In the genomic region with DNA sequence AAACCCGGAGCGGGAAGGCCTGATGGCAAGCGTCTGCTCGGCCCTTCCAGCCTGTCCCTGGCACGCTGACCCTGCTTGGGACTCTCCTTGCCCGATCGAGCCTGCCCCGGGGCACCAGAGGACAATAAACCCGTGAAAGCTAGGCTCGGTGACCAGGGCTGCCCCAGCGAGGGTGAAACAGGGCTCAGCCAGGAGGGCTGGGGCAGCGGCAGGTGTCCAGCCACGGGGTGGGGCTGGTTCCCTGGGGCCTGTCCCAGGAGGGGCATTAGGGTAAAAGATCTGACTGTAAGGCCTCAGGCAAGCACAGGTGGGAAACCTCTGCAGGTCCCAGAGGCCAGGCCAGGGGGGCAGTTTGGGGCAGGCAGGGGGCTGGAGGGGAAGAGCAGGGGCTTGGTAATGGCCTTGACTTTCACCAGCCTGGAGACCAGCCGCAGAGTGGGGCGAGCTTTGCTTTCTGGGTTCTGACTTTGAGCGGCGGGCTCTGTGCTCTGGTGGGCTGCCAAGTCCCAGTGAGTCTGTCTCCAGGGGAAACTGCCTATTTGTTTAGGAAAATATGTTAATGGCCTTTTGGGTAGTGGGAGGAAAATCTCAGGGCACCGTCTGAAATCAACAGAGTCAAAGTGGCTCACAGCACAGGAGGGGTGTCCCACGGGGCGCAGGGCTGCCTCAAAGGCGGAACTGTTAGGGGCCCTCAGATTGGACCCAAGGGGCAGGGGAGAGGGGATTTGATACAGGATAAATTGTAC, we compare ENCODE assay signal across 10 cellular contexts.
A peak's percentile ranks its signal among the peaks of the same experiment; 100 is the strongest.
DNase-seq lines count a peak whose midpoint lies in the region; ATAC-seq and TF ChIP-seq lines count a peak whose summit lies in the region.
"Had no signal": no experiment of that assay in that cellular context is flagged by ENCODE, and none has a peak within 500 bp of the region (broad histone marks: within the 10 kb centered on the region; RNA-seq: fewer than 3 reads in every experiment).

No MANE protein-coding gene starts in this region.

- DNase-seq in HCT116 (ENCODE audit: low read depth, low spot score) (no peak), NCI-H69 (lab: John Stamatoyannopoulos, UW) (peak; percentile 52), left ventricle myocardium superior (peak; percentile 71), middle frontal gyrus (ENCODE audit: extremely low spot score, low spot score) (no peak)
- DNase-seq in activated CD4-positive, alpha-beta T cell treated with anti-CD3 and anti-CD28 coated beads, Interleukin-2, amount 50 U/mL, for 48 hours: no peak
- DNase-seq: activated CD4-positive, CD25-positive, alpha-beta regulatory T cell; effector CD8-positive, alpha-beta T cell had no signal

- H3K4me1 ChIP-seq in HCT116 (ENCODE audit: control insufficient read depth in 1 of 2, insufficient read depth in 2 of 2, low read length in 2 of 2) (no peaks in the 10 kb centered on the region), rectal smooth muscle tissue (ENCODE audit: control insufficient read depth, insufficient read depth, low read length) (peaks cover 27% of the 10 kb centered on the region)

- H3K27ac ChIP-seq in HCT116 (ENCODE audit: low read depth, low read length) (no peak overlapping the region), rectal smooth muscle tissue (ENCODE audit: low read depth, low read length) (peak overlapping the region; percentile 80)

- H3K4me3 ChIP-seq in HCT116 (replicated peaks in 1 of 2; ENCODE audit: low read depth in 1 of 2, low read length in 2 of 2): no peak overlapping the region
- no peak overlapping the region for H3K4me3 ChIP-seq in rectal smooth muscle tissue (ENCODE audit: low read length)

- H3K79me2 ChIP-seq in HCT116 (ENCODE audit: insufficient read depth, low read length): no peaks in the 10 kb centered on the region

- H3K27me3 ChIP-seq in HCT116 (ENCODE audit: insufficient read depth, low read length) (no peaks in the 10 kb centered on the region), rectal smooth muscle tissue (ENCODE audit: control insufficient read depth, insufficient read depth, low read length) (no peaks in the 10 kb centered on the region)

- no peak for TF ChIP-seq CTCF in HCT116 (IDR thresholded peaks at IDR 0.05 in 2 of 3, conservative IDR thresholded peaks at IDR 0.05 in 1 of 3; ENCODE audit: borderline replicate concordance in 1 of 3, insufficient read depth in 1 of 3, low read depth in 2 of 3, low read length in 2 of 3)

- no peaks in the 10 kb centered on the region for H3K36me3 ChIP-seq in HCT116 (ENCODE audit: control insufficient read depth in 1 of 2, insufficient read depth in 2 of 2, low read length in 2 of 2)
- H3K36me3 ChIP-seq in rectal smooth muscle tissue (ENCODE audit: control insufficient read depth, insufficient read depth, low read length): no peaks in the 10 kb centered on the region

- no peaks in the 10 kb centered on the region for H4K20me1 ChIP-seq in HCT116 (ENCODE audit: insufficient read depth)

- intact Hi-C loops in HCT116 (cut with micrococcal nuclease) (no loop called here), left ventricle myocardium superior (cut with micrococcal nuclease) (loop anchor here (10.0 kb wide), 1 partner anchor 45 kb away; no protein-coding TSS in a partner anchor)

- no peak for ATAC-seq in HCT116
- peak; percentile 17 for ATAC-seq in left ventricle myocardium superior
- no peak for ATAC-seq in GM18511 (IDR thresholded peaks at IDR 0.05; ENCODE audit: unreplicated experiment)
- ATAC-seq in SK-N-SH treated with all-trans-retinoic acid at 6 μM for 48 hours: no peak; the same call in 2 of the 3 replicates

- no peaks in the 10 kb centered on the region for H3K9me2 ChIP-seq in HCT116 (ENCODE audit: insufficient read depth)

- RAD21 ChIA-PET in HCT116 (lab: Charles Lee; ENCODE audit: low non-redundant PET in 1 of 2, low total read pairs in 2 of 2, uncharacterized antibody in 2 of 2, unreplicated experiment in 2 of 2): no interaction called here

- H3K9me3 ChIP-seq in HCT116 (ENCODE audit: control insufficient read depth in 1 of 2, insufficient read depth in 1 of 2, low read depth in 1 of 2, low read length in 2 of 2): no peaks in the 10 kb centered on the region

- no peak overlapping the region for H3K9ac ChIP-seq in HCT116 (ENCODE audit: low read length)
- no peak overlapping the region for H3K9ac ChIP-seq in rectal smooth muscle tissue (ENCODE audit: low read length)

- CTCF ChIA-PET in HCT116 (lab: Charles Lee): no interaction called here

- no peak overlapping the region for H2AFZ ChIP-seq in HCT116 (ENCODE audit: low read depth, low read length, poor library complexity, severe bottlenecking)

- POLR2A ChIA-PET in HCT116 (lab: Charles Lee): no interaction called here

- no peak overlapping the region for H3K4me2 ChIP-seq in HCT116 (ENCODE audit: low read length)

- no TSS peak for BruUV-seq in HCT116 (replicated peaks; lab: Mats Ljungman, UMichigan)

- TF ChIP-seq POLR2A in HCT116 (IDR thresholded peaks at IDR 0.05; ENCODE audit: borderline replicate concordance, extremely low read depth, insufficient read depth, insufficient read length): no peak

- TF ChIP-seq RAD21 in HCT116 (IDR thresholded peaks at IDR 0.05; ENCODE audit: low read depth): 0 out of 2 replicates have a peak, but pooled peaks have one; percentile 5

TF ChIP-seq in HCT116, 20 proteins besides CTCF, POLR2A, EP300 and RAD21:
- TF ChIP-seq CEBPB (IDR thresholded peaks at IDR 0.05; ENCODE audit: low read depth) (no peak), JUND (IDR thresholded peaks at IDR 0.05) (no peak), FOSL1 (IDR thresholded peaks at IDR 0.05; ENCODE audit: low read depth) (no peak), YY1 (IDR thresholded peaks at IDR 0.05; ENCODE audit: extremely low read depth, insufficient replicate concordance, low read depth, low read length) (no peak)

TF ChIP-seq in SK-N-SH treated with all-trans-retinoic acid at 6 μM for 48 hours, 23 proteins besides CTCF, POLR2A, EP300 and RAD21:
- TF ChIP-seq ARNTL (CRISPR knock-in tag; IDR thresholded peaks at IDR 0.05; ENCODE audit: borderline replicate concordance, low read depth) (no peak), ZNF565 (CRISPR knock-in tag; conservative IDR thresholded peaks at IDR 0.05; ENCODE audit: low read depth) (no peak), RARB (CRISPR knock-in tag; IDR thresholded peaks at IDR 0.05) (no peak), ZFP30 (CRISPR knock-in tag; IDR thresholded peaks at IDR 0.05) (no peak), ZNF8 (CRISPR knock-in tag; IDR thresholded peaks at IDR 0.05) (no peak), SNAI2 (CRISPR knock-in tag; IDR thresholded peaks at IDR 0.05) (no peak), TCF4 (CRISPR knock-in tag; IDR thresholded peaks at IDR 0.05; ENCODE audit: borderline replicate concordance) (no peak), GLIS3 (CRISPR knock-in tag; IDR thresholded peaks at IDR 0.05) (no peak), BACH2 (CRISPR knock-in tag; IDR thresholded peaks at IDR 0.05; ENCODE audit: borderline replicate concordance) (no peak), CSDC2 (CRISPR knock-in tag; IDR thresholded peaks at IDR 0.05) (no peak), ZFP3 (CRISPR knock-in tag; IDR thresholded peaks at IDR 0.05) (no peak), TOX (CRISPR knock-in tag; IDR thresholded peaks at IDR 0.05; ENCODE audit: borderline replicate concordance) (no peak)
- TF ChIP-seq, protein P1, sequence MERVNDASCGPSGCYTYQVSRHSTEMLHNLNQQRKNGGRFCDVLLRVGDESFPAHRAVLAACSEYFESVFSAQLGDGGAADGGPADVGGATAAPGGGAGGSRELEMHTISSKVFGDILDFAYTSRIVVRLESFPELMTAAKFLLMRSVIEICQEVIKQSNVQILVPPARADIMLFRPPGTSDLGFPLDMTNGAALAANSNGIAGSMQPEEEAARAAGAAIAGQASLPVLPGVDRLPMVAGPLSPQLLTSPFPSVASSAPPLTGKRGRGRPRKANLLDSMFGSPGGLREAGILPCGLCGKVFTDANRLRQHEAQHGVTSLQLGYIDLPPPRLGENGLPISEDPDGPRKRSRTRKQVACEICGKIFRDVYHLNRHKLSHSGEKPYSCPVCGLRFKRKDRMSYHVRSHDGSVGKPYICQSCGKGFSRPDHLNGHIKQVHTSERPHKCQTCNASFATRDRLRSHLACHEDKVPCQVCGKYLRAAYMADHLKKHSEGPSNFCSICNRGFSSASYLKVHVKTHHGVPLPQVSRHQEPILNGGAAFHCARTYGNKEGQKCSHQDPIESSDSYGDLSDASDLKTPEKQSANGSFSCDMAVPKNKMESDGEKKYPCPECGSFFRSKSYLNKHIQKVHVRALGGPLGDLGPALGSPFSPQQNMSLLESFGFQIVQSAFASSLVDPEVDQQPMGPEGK (CRISPR knock-in tag; IDR thresholded peaks at IDR 0.05; ENCODE audit: borderline replicate concordance): no peak
- TF ChIP-seq, protein P2, sequence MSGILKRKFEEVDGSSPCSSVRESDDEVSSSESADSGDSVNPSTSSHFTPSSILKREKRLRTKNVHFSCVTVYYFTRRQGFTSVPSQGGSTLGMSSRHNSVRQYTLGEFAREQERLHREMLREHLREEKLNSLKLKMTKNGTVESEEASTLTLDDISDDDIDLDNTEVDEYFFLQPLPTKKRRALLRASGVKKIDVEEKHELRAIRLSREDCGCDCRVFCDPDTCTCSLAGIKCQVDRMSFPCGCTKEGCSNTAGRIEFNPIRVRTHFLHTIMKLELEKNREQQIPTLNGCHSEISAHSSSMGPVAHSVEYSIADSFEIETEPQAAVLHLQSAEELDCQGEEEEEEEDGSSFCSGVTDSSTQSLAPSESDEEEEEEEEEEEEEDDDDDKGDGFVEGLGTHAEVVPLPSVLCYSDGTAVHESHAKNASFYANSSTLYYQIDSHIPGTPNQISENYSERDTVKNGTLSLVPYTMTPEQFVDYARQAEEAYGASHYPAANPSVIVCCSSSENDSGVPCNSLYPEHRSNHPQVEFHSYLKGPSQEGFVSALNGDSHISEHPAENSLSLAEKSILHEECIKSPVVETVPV (CRISPR knock-in tag; IDR thresholded peaks at IDR 0.05): no peak
- TF ChIP-seq, protein P3, sequence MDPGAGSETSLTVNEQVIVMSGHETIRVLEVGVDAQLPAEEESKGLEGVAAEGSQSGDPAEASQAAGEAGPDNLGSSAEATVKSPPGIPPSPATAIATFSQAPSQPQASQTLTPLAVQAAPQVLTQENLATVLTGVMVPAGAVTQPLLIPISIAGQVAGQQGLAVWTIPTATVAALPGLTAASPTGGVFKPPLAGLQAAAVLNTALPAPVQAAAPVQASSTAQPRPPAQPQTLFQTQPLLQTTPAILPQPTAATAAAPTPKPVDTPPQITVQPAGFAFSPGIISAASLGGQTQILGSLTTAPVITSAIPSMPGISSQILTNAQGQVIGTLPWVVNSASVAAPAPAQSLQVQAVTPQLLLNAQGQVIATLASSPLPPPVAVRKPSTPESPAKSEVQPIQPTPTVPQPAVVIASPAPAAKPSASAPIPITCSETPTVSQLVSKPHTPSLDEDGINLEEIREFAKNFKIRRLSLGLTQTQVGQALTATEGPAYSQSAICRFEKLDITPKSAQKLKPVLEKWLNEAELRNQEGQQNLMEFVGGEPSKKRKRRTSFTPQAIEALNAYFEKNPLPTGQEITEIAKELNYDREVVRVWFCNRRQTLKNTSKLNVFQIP (CRISPR knock-in tag; IDR thresholded peaks at IDR 0.05; ENCODE audit: borderline replicate concordance, low read depth): no peak

Comparison
In these comparisons a context has a peak if more than half of its experiments do, and no peak if none do; other contexts are left out.
1. DNase-seq: peak in NCI-H69 (single experiment) and left ventricle myocardium superior (single experiment); none in HCT116 (single experiment), middle frontal gyrus (single experiment) and activated CD4-positive, alpha-beta T cell treated with anti-CD3 and anti-CD28 coated beads, Interleukin-2, amount 50 U/mL, for 48 hours (0 of 2).